Comparison of ENCODE assay signal across 21 cellular contexts in the genomic region with DNA sequence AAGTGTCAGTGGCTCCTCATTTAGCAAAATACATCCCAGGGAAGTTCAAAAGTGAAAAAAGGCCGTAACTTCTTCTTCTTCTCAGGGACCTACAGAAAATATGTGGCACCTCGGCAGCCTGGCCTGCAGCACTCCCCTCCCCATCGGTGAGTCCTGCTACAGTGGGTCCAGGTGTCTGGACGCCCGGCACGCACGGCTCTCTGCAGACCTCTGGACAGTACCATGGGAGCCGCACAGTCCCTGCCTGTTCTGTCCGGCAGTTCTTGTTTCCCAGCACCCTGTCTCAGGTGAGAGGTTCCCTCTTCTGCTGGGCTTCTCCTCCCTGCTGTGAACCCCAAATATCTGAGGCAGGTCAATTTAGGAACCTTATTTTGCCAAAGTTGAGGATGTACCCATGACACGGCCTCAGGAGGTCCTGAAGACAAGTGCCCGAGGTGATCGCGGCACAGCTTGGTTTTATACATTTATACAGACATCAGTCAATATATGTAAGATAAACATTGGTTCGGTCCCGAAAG.
"Had no signal": no experiment of that assay in that cellular context is flagged by ENCODE, and none has a peak within 500 bp of the region (broad histone marks: within the 10 kb centered on the region; RNA-seq: fewer than 3 reads in every experiment).

No MANE protein-coding gene starts in this region.

- H3K36me3 ChIP-seq: left ventricle myocardium inferior, ovary, SJSA1, tibial nerve had no signal

- H3K9me3 ChIP-seq: left ventricle myocardium inferior, ovary, SJSA1, tibial nerve had no signal

- H3K27ac ChIP-seq: left ventricle myocardium inferior, ovary, SJSA1 had no signal

- ATAC-seq: activated CD8-positive, alpha-beta T cell treated with anti-CD3 and anti-CD28 coated beads, Interleukin-2, amount 10 ng/mL, durations not matched to agents 7 days and 5 days; natural killer cell; stimulated activated memory B cell treated with anti-CD40 and anti-IgM and Interleukin-4, amounts not matched to agents 10 μg/mL and 1 μg/mL and 100 μg/mL, for 72 hours had no signal

- H3K27me3 ChIP-seq: ovary, SJSA1, tibial nerve had no signal

- DNase-seq: activated CD4-positive, alpha-beta T cell treated with anti-CD3 and anti-CD28 coated beads, Interleukin-2, amount 10 ng/mL, durations not matched to agents 24 days and 14 days; activated CD4-positive, CD25-positive, alpha-beta regulatory T cell; activated CD8-positive, alpha-beta memory T cell treated with anti-CD3 and anti-CD28 coated beads, Interleukin-2, amount 50 U/mL, for 4 hours; activated CD8-positive, alpha-beta T cell treated with anti-CD3 and anti-CD28 coated beads, Interleukin-2, amount 10 ng/mL, durations not matched to agents 7 days and 5 days; activated gamma-delta T cell treated with Interleukin-2 at 50 U/mL for 16 hours; activated naive CD8-positive, alpha-beta T cell treated with anti-CD3 and anti-CD28 coated beads for 36 hours; amygdala; erythroblast; hippocampal formation; kidney; left ventricle myocardium inferior; natural killer cell; ovary; stimulated activated CD4-positive, alpha-beta T cell treated with anti-CD3 and anti-CD28 coated beads, Interleukin-2, amount 100 ng/mL, for 48 hours had no signal

- FAIRE-seq: kidney had no signal

- H3K27ac Mint-ChIP-seq: activated CD4-positive, alpha-beta T cell treated with anti-CD3 and anti-CD28 coated beads, Interleukin-2, amount 10 ng/mL, durations not matched to agents 24 days and 14 days; activated CD8-positive, alpha-beta T cell treated with anti-CD3 and anti-CD28 coated beads, Interleukin-2, amount 10 ng/mL, durations not matched to agents 7 days and 5 days; activated naive CD8-positive, alpha-beta T cell treated with anti-CD3 and anti-CD28 coated beads for 36 hours; memory B cell; natural killer cell; stimulated activated memory B cell treated with anti-CD40 and anti-IgM and Interleukin-4, amounts not matched to agents 10 μg/mL and 1 μg/mL and 100 μg/mL, for 72 hours; T-helper 2 cell treated with Interferon-gamma antibody and Interleukin-4, amounts not matched to agents 5 μg/mL and 100 μg/mL, for 36 hours had no signal

- H3K4me3 Mint-ChIP-seq: activated CD4-positive, alpha-beta T cell treated with anti-CD3 and anti-CD28 coated beads, Interleukin-2, amount 10 ng/mL, durations not matched to agents 24 days and 14 days; activated CD8-positive, alpha-beta T cell treated with anti-CD3 and anti-CD28 coated beads, Interleukin-2, amount 10 ng/mL, durations not matched to agents 7 days and 5 days; activated naive CD8-positive, alpha-beta T cell treated with anti-CD3 and anti-CD28 coated beads for 36 hours; brain; central memory CD8-positive, alpha-beta T cell; memory B cell; natural killer cell; stimulated activated memory B cell treated with anti-CD40 and anti-IgM and Interleukin-4, amounts not matched to agents 10 μg/mL and 1 μg/mL and 100 μg/mL, for 72 hours; T-helper 2 cell treated with Interferon-gamma antibody and Interleukin-4, amounts not matched to agents 5 μg/mL and 100 μg/mL, for 36 hours had no signal

- H3K9me3 Mint-ChIP-seq: activated naive CD8-positive, alpha-beta T cell treated with anti-CD3 and anti-CD28 coated beads for 36 hours; central memory CD8-positive, alpha-beta T cell; memory B cell; natural killer cell; stimulated activated memory B cell treated with anti-CD40 and anti-IgM and Interleukin-4, amounts not matched to agents 10 μg/mL and 1 μg/mL and 100 μg/mL, for 72 hours; T-helper 2 cell treated with Interferon-gamma antibody and Interleukin-4, amounts not matched to agents 5 μg/mL and 100 μg/mL, for 36 hours had no signal

- H3K36me3 Mint-ChIP-seq: activated naive CD8-positive, alpha-beta T cell treated with anti-CD3 and anti-CD28 coated beads for 36 hours; brain; memory B cell; natural killer cell; stimulated activated memory B cell treated with anti-CD40 and anti-IgM and Interleukin-4, amounts not matched to agents 10 μg/mL and 1 μg/mL and 100 μg/mL, for 72 hours had no signal

- H3K4me3 ChIP-seq: left ventricle myocardium inferior, ovary, SJSA1 had no signal
